7 cellular contexts compared by ENCODE assay signal in genomic region chr2:112041460-112041859, GRCh38. TPM values are rescaled to one million over a fixed set of nuclear protein-coding genes. Genes with fewer than 3 reads are reported as not detected.
DNase-seq lines count a peak whose midpoint lies in the region; TF ChIP-seq lines count a peak whose summit lies in the region.
"Not testable (repeated sequence)": the region's sequence is repeated elsewhere in the genome, so short reads cannot be mapped to it uniquely, and the experiment has no call there.

No MANE protein-coding gene starts in this region.

- intact Hi-C loops in adrenal gland (cut with DNase I), result not testable (repeated sequence)

- H3K9me2 ChIP-seq in hepatocyte (replicated peaks; ENCODE audit: insufficient read depth), result not testable (repeated sequence)

- H3K4me1 ChIP-seq in adrenal gland (replicated peaks in 1 of 2), result peaks cover 0 to 12% of the 10 kb centered on the region in 2 donors
- H3K4me1 ChIP-seq in endodermal cell (ENCODE audit: control insufficient read depth, insufficient read depth, low read length), result not testable (repeated sequence)
- H3K4me1 ChIP-seq in hepatocyte (ENCODE audit: insufficient read depth), result peaks cover 13% of the 10 kb centered on the region

- peak overlapping the region; percentile 28 for H3K4me2 ChIP-seq in hepatocyte

- H4K20me1 ChIP-seq in hepatocyte (ENCODE audit: insufficient read depth, poor library complexity, severe bottlenecking), result not testable (repeated sequence)

- WGBS in adrenal gland, 4 donors, result 30 to 43% (median 40%) methylated on average over 6 of the region's 6 CpGs
- WGBS in endodermal cell (ENCODE audit: insufficient coverage in 1 of 2, insufficient read length in 1 of 2), 2 experiments, result 83 to 94% methylated on average over 5 to 6 of the region's 6 CpGs
- WGBS in hepatocyte (ENCODE audit: low lambda C conversion rate, missing lambda C conversion rate), result 34% methylated on average over 6 of the region's 6 CpGs

- H3K9me3 ChIP-seq in adrenal gland (replicated peaks in 1 of 3); hepatocyte (ENCODE audit: low read depth): not testable (repeated sequence)
- H3K9me3 ChIP-seq in endodermal cell (ENCODE audit: control insufficient read depth, low read length), result peaks cover 57% of the 10 kb centered on the region

- H3K4me3 Mint-ChIP-seq in endodermal cell, result not testable (repeated sequence)
- peak overlapping the region; percentile 48 for H3K4me3 Mint-ChIP-seq in type B pancreatic cell

- not testable (repeated sequence) for H2AFZ ChIP-seq in hepatocyte

- H3K36me3 ChIP-seq in adrenal gland (replicated peaks in 1 of 2); endodermal cell (ENCODE audit: control insufficient read depth, insufficient read depth, low read length); hepatocyte (replicated peaks; ENCODE audit: insufficient read depth, low read depth): not testable (repeated sequence)

- not testable (repeated sequence) for H3K27me3 ChIP-seq in adrenal gland; endodermal cell (ENCODE audit: control insufficient read depth, insufficient read depth, low read length, poor library complexity, severe bottlenecking); hepatocyte

- not testable (repeated sequence) for H3K36me3 Mint-ChIP-seq in endodermal cell (ENCODE audit: low read depth); type B pancreatic cell

- DNase-seq in ELF-1 (ENCODE audit: low read depth, low spot score), result peak; percentile 70
- peak; percentile 92 for DNase-seq in RPMI7951 (ENCODE audit: low read depth)
- peak in 5 of 7 donors; percentile 62 to 80 (median 65) for DNase-seq in adrenal gland
- DNase-seq in endodermal cell; hepatocyte (ENCODE audit: low spot score); type B pancreatic cell (ENCODE audit: extremely low spot score, unreplicated experiment): not testable (repeated sequence)
- peak; percentile 64 for DNase-seq in mucosa of gallbladder (ENCODE audit: low spot score)

- H3K4me3 ChIP-seq in adrenal gland; endodermal cell (ENCODE audit: low read length); hepatocyte: not testable (repeated sequence)

- H3K4me1 Mint-ChIP-seq in endodermal cell (peaks cover 50% of the 10 kb centered on the region), type B pancreatic cell (ENCODE audit: unreplicated experiment) (peaks cover 17% of the 10 kb centered on the region)

- peaks cover 57% of the 10 kb centered on the region for H3K9me3 Mint-ChIP-seq in endodermal cell
- not testable (repeated sequence) for H3K9me3 Mint-ChIP-seq in type B pancreatic cell

- not testable (repeated sequence) for TF ChIP-seq POLR2A in adrenal gland (IDR thresholded peaks at IDR 0.05)

- not testable (repeated sequence) for H3K79me2 ChIP-seq in hepatocyte

- TF ChIP-seq CTCF in adrenal gland (IDR thresholded peaks at IDR 0.05); endodermal cell (conservative IDR thresholded peaks at IDR 0.05); hepatocyte (IDR thresholded peaks at IDR 0.05; ENCODE audit: poor library complexity); type B pancreatic cell (conservative IDR thresholded peaks at IDR 0.05): not testable (repeated sequence)

- not testable (repeated sequence) for H3K9ac ChIP-seq in endodermal cell (ENCODE audit: extremely low read depth, low read length, poor library complexity, severe bottlenecking)

- H3K27ac ChIP-seq in adrenal gland (peak overlapping the region; percentile 10 to 82 (median 59)), hepatocyte (peak overlapping the region; percentile 63)
- H3K27ac ChIP-seq in endodermal cell (ENCODE audit: low read depth, low read length), result not testable (repeated sequence)

- H3K27ac Mint-ChIP-seq in endodermal cell, result peak overlapping the region; percentile 90
- peak overlapping the region; percentile 85 for H3K27ac Mint-ChIP-seq in type B pancreatic cell

- H3K27me3 Mint-ChIP-seq in endodermal cell (ENCODE audit: insufficient read depth); type B pancreatic cell: not testable (repeated sequence)

RNA-seq across cellular contexts. Expression of gene TMEM87B, which starts 13.6 kb away (rescaled TPM):
- 44.3 and 53.6 TPM in 2 replicates for total RNA-seq in RPMI7951 (2014; rRNA removed; shearing (Covaris generic))
- total RNA-seq in adrenal gland (10 to 100 TPM; 21.5 to 37.5 (median 33.3) TPM), endodermal cell (10 to 100 TPM; 20.2 to 22.3 TPM), hepatocyte (39.5 and 59.5 TPM in 2 replicates), mucosa of gallbladder (36.3 TPM), type B pancreatic cell (ENCODE audit: low replicate concordance) (15.5 and 27.2 TPM in 2 replicates)
- polyA plus RNA-seq in adrenal gland (10 to 100 TPM in 2 of 3 donors, 1 to 10 TPM in 1; 8.9 to 28.3 (median 13.5) TPM), hepatocyte (16.9 and 21.1 TPM in 2 replicates)
- 12.8 TPM for polyA plus RNA-seq in endodermal cell (2013, experiment 1 of 2)
- 14.4 TPM for polyA plus RNA-seq in endodermal cell (2013, experiment 2 of 2)
